ENCODE assay signal across 16 cellular contexts in the genomic region with DNA sequence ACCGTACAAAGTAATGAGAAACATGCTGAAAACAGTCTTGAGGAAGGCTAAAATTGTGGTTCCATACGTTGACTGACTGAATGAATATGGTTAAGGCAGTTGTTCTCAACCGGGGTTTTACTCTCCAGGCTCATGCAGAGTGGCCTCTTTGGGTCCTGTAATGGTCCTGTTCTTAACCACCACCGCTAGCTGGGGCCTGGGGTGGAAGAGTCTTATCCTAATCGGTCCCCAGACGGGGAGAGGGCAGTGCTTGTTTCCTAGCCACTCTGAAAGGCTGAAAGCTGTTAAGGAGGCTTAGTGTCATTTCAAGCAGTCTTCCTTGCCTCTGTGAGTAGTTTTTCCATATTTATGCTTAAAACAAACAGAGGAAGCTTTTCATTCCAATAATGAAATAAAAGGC. TPM values are rescaled to one million over a fixed set of nuclear protein-coding genes. Genes with fewer than 3 reads are reported as not detected.
DNase-seq lines count a peak whose midpoint lies in the region; ATAC-seq, FAIRE-seq and TF ChIP-seq lines count a peak whose summit lies in the region.
"Had no signal": no experiment of that assay in that cellular context is flagged by ENCODE, and none has a peak within 500 bp of the region (broad histone marks: within the 10 kb centered on the region; RNA-seq: fewer than 3 reads in every experiment).

No MANE protein-coding gene starts in this region.

- no peaks in the 10 kb centered on the region for H3K27me3 Mint-ChIP-seq in activated CD8-positive, alpha-beta T cell treated with anti-CD3 and anti-CD28 coated beads, Interleukin-2, amount 10 ng/mL, durations not matched to agents 7 days and 5 days (ENCODE audit: low read depth)
- H3K27me3 Mint-ChIP-seq in immature natural killer cell (ENCODE audit: low read depth in 3 of 3): peaks cover 0 to 2% (median 2%) of the 10 kb centered on the region in 3 donors

- no peak for TF ChIP-seq RAD21 in HepG2 (CRISPR knock-in tag; IDR thresholded peaks at IDR 0.05)

- H3K4me1 ChIP-seq in HepG2 (ENCODE audit: insufficient read depth, low read length) (peaks cover 12% of the 10 kb centered on the region), right lobe of liver (no peaks in the 10 kb centered on the region)

- in situ Hi-C loops in HepG2 (cut with HindIII; ENCODE audit: extremely low pct_ligation_motif_present, low pct_unique_long_range_greater_than_20kb): no loop called here

- H3K79me2 ChIP-seq in HepG2 (ENCODE audit: insufficient read depth, low read length): no peaks in the 10 kb centered on the region

- CTCF ChIA-PET in HepG2 (lab: Yijun Ruan, JAX; ENCODE audit: low intra/inter-chr PET ratio, low total read pairs): no interaction called here
- CTCF ChIA-PET in activated CD8-positive, alpha-beta T cell treated with anti-CD3 and anti-CD28 coated beads, Interleukin-2, amount 10 ng/mL, durations not matched to agents 7 days and 5 days (lab: Charles Lee): interaction anchor here (0.9 to 1.9 kb wide), 8 partner anchors 10 to 153 kb away, joined by 3 to 7 read pairs (median 4); a partner anchor contains a TSS

- no peak overlapping the region for H3K9ac ChIP-seq in HepG2 (ENCODE audit: insufficient read depth, low read depth, low read length)
- H3K9ac ChIP-seq: SK-N-SH had no signal

- no peak for FAIRE-seq in HepG2 (lab: Jason Lieb, UNC)
- FAIRE-seq: GM12891 had no signal

- H3K4me1 Mint-ChIP-seq in activated CD8-positive, alpha-beta T cell treated with anti-CD3 and anti-CD28 coated beads, Interleukin-2, amount 10 ng/mL, durations not matched to agents 7 days and 5 days (ENCODE audit: low read depth): peaks cover 34% of the 10 kb centered on the region
- peaks cover 55 to 65% of the 10 kb centered on the region in 2 donors for H3K4me1 Mint-ChIP-seq in immature natural killer cell

- DNase-seq in HepG2 (ENCODE audit: low spot score) (no peak), right lobe of liver (no peak), immature natural killer cell (peak in 1 of 3 donors; percentile 29), NCI-H187 treated with DMSO at 0.1 percent for 48 hours (lab: John Stamatoyannopoulos, UW) (no peak), posterior cingulate gyrus (no peak), NAMALWA (ENCODE audit: low spot score) (no peak)
- DNase-seq in activated CD8-positive, alpha-beta T cell treated with anti-CD3 and anti-CD28 coated beads, Interleukin-2, amount 10 ng/mL, durations not matched to agents 7 days and 5 days: no peak
- no peak for DNase-seq in effector CD8-positive, alpha-beta T cell (lab: John Stamatoyannopoulos, UW)
- DNase-seq: activated CD4-positive, CD25-positive, alpha-beta regulatory T cell; activated gamma-delta T cell; cerebellar nuclear complex; DMS79 treated with DMSO at 0.1 percent for 48 hours; hippocampal formation; NCI-H2029 treated with DMSO at 0.1 percent for 48 hours; SK-N-SH had no signal

- H3K36me3 ChIP-seq in HepG2 (replicated peaks in 1 of 2; ENCODE audit: control insufficient read depth in 1 of 2, insufficient read depth in 2 of 2, low read length in 2 of 2) (peaks cover 0 to 4% of the 10 kb centered on the region in 2 experiments; a peak in 1 of 5 replicates), right lobe of liver (peaks cover 0 to 9% (median 0%) of the 10 kb centered on the region in 4 donors)

- no peak for TF ChIP-seq POLR2A in HepG2 (IDR thresholded peaks at IDR 0.05; ENCODE audit: insufficient read depth in 1 of 2, low read depth in 2 of 2, low read length in 2 of 2)
- no peak for TF ChIP-seq POLR2A in right lobe of liver (IDR thresholded peaks at IDR 0.05)

- H3K9me3 ChIP-seq in HepG2 (ENCODE audit: low read length) (no peaks in the 10 kb centered on the region), right lobe of liver (no peaks in the 10 kb centered on the region)
- H3K9me3 ChIP-seq: SK-N-SH had no signal

- no peaks in the 10 kb centered on the region for H3K9me3 Mint-ChIP-seq in activated CD8-positive, alpha-beta T cell treated with anti-CD3 and anti-CD28 coated beads, Interleukin-2, amount 10 ng/mL, durations not matched to agents 7 days and 5 days (ENCODE audit: insufficient read depth)
- H3K9me3 Mint-ChIP-seq in immature natural killer cell: no peaks in the 10 kb centered on the region

- H3K27ac ChIP-seq in HepG2 (ENCODE audit: extremely low read length, insufficient read depth, low read length) (no peak overlapping the region), right lobe of liver (no peak overlapping the region)

- TF ChIP-seq CTCF in HepG2 (CRISPR knock-in tag; IDR thresholded peaks at IDR 0.05) (no peak), right lobe of liver (IDR thresholded peaks at IDR 0.05) (no peak)

- peak overlapping the region; percentile 32 for H3K4me3 Mint-ChIP-seq in activated CD8-positive, alpha-beta T cell treated with anti-CD3 and anti-CD28 coated beads, Interleukin-2, amount 10 ng/mL, durations not matched to agents 7 days and 5 days
- peak overlapping the region; percentile 76 to 89 (median 81) for H3K4me3 Mint-ChIP-seq in immature natural killer cell

- H4K20me1 ChIP-seq in HepG2 (ENCODE audit: insufficient read depth, low read length): no peaks in the 10 kb centered on the region

- peaks cover 23% of the 10 kb centered on the region for H3K36me3 Mint-ChIP-seq in activated CD8-positive, alpha-beta T cell treated with anti-CD3 and anti-CD28 coated beads, Interleukin-2, amount 10 ng/mL, durations not matched to agents 7 days and 5 days (ENCODE audit: low read depth)
- peaks cover 3 to 18% (median 8%) of the 10 kb centered on the region in 3 donors for H3K36me3 Mint-ChIP-seq in immature natural killer cell

- peak; percentile 42 for ATAC-seq in HepG2
- ATAC-seq in right lobe of liver: no peak
- peak; percentile 29 for ATAC-seq in activated CD8-positive, alpha-beta T cell treated with anti-CD3 and anti-CD28 coated beads, Interleukin-2, amount 10 ng/mL, durations not matched to agents 7 days and 5 days

- BruUV-seq in HepG2 (replicated peaks; lab: Mats Ljungman, UMichigan): no TSS peak

- peak overlapping the region; percentile 63 for H3K27ac Mint-ChIP-seq in activated CD8-positive, alpha-beta T cell treated with anti-CD3 and anti-CD28 coated beads, Interleukin-2, amount 10 ng/mL, durations not matched to agents 7 days and 5 days
- H3K27ac Mint-ChIP-seq in immature natural killer cell: peak overlapping the region; percentile 93 to 99 (median 94)

- POLR2A ChIA-PET in HepG2 (lab: Yijun Ruan, JAX): interaction anchor here (0.6 kb wide), 1 partner anchor 1110 kb away, joined by 3 read pairs; no protein-coding TSS in a partner anchor
- POLR2A ChIA-PET in activated CD8-positive, alpha-beta T cell treated with anti-CD3 and anti-CD28 coated beads, Interleukin-2, amount 10 ng/mL, durations not matched to agents 7 days and 5 days (lab: Charles Lee): interaction anchor here (0.7 to 1.3 kb wide), 3 partner anchors 32 to 128 kb away, joined by 3 to 8 read pairs (median 5); a partner anchor contains a TSS

- TF ChIP-seq EP300 in HepG2 (IDR thresholded peaks at IDR 0.05; ENCODE audit: low read depth in 2 of 2, low read length in 2 of 2): no peak
- TF ChIP-seq EP300 in HepG2 (CRISPR knock-in tag; IDR thresholded peaks at IDR 0.05; ENCODE audit: borderline replicate concordance): no peak

- WGBS in HepG2 (ENCODE audit: low lambda C conversion rate): 72% methylated on average over 5 of the region's 6 CpGs
- 42% methylated on average over 6 of the region's 6 CpGs for WGBS in right lobe of liver (ENCODE audit: insufficient coverage, low coverage, low lambda C conversion rate, missing lambda C conversion rate)

- H3K27me3 ChIP-seq in HepG2 (ENCODE audit: control insufficient read depth in 1 of 2, insufficient read depth in 2 of 2, low read length in 2 of 2) (no peaks in the 10 kb centered on the region), right lobe of liver (no peaks in the 10 kb centered on the region)

- intact Hi-C loops in HepG2 (cut with micrococcal nuclease; ENCODE audit: unreplicated experiment) (no loop called here), right lobe of liver (cut with DNase I) (no loop called here), posterior cingulate gyrus (cut with DNase I) (no loop called here)

- H2AFZ ChIP-seq in HepG2 (ENCODE audit: low read length): no peak overlapping the region

- H3K4me2 ChIP-seq in HepG2 (ENCODE audit: low read depth, low read length): peak overlapping the region; percentile 32; the same call in 1 of the 2 replicates
- H3K4me2 ChIP-seq: SK-N-SH had no signal

- H3K4me3 ChIP-seq in HepG2 (replicated peaks in 1 of 3; ENCODE audit: insufficient read depth in 1 of 3, low read depth in 2 of 3, low read length in 3 of 3): no peak overlapping the region
- no peak overlapping the region for H3K4me3 ChIP-seq in right lobe of liver

TF ChIP-seq in HepG2, 621 proteins besides CTCF, POLR2A, EP300 and RAD21 (continues in another document):
- no peak for TF ChIP-seq ZNF20 (CRISPR knock-in tag; IDR thresholded peaks at IDR 0.05)
- TF ChIP-seq ELF4 (CRISPR knock-in tag; IDR thresholded peaks at IDR 0.05; ENCODE audit: borderline replicate concordance): no peak

RNA-seq across cellular contexts. Expression of a gene that starts 32.0 kb away (rescaled TPM):
- total RNA-seq in HepG2 (2016; rRNA removed; fragmentation: Illumina TruSeq; extraction: Trizol): 106 and 122 TPM in 2 replicates
- 22.6 and 24.8 TPM in 2 replicates for total RNA-seq in HepG2 (2016; cell fraction: cytosol; rRNA removed; fragmentation: Illumina TruSeq; extraction: Trizol; ENCODE audit: low read depth)
- total RNA-seq in HepG2 (2016; cell fraction: insoluble cytoplasmic fraction; rRNA removed; fragmentation: Illumina TruSeq; extraction: Trizol): 109 and 124 TPM in 2 replicates
- total RNA-seq in HepG2 (2016; cell fraction: membrane; rRNA removed; fragmentation: Illumina TruSeq; extraction: Trizol): 57.8 and 63.8 TPM in 2 replicates
- 67.7 and 88.4 TPM in 2 replicates for total RNA-seq in HepG2 (2016; cell fraction: nucleus; rRNA removed; fragmentation: Illumina TruSeq; extraction: Trizol)
- 234 and 273 TPM in 2 replicates for polyA plus RNA-seq in HepG2 (2011; rRNA removed)
- 115 and 155 TPM in 2 replicates for polyA plus RNA-seq in HepG2 (2011; cell fraction: cytosol; rRNA removed)
- polyA plus RNA-seq in HepG2 (2011; cell fraction: nucleus; rRNA removed): 44.2 and 52.8 TPM in 2 replicates
- 41.0 and 52.5 TPM in 2 replicates for polyA plus RNA-seq in HepG2 (2012)
- polyA plus RNA-seq in HepG2 (2016; cell fraction: cytosol; fragmentation: Illumina TruSeq; extraction: Trizol; ENCODE audit: low read depth): 10.6 and 12.5 TPM in 2 replicates
- 86.8 and 91.6 TPM in 2 replicates for polyA plus RNA-seq in HepG2 (2016; cell fraction: insoluble cytoplasmic fraction; fragmentation: Illumina TruSeq; extraction: Trizol; ENCODE audit: low read depth)
- polyA plus RNA-seq in HepG2 (2016; cell fraction: membrane; fragmentation: Illumina TruSeq; extraction: Trizol; ENCODE audit: low read depth): 39.2 and 39.5 TPM in 2 replicates
- polyA plus RNA-seq in HepG2 (2016; cell fraction: nucleus; fragmentation: Illumina TruSeq; extraction: Trizol; ENCODE audit: insufficient read depth, low read depth): 107 and 110 TPM in 2 replicates
- 144 and 312 TPM in 2 replicates for polyA minus RNA-seq in HepG2 (2011; rRNA and poly(A)+ RNA removed; ENCODE audit: low replicate concordance)
- 62.6 and 74.9 TPM in 2 replicates for polyA minus RNA-seq in HepG2 (2011; cell fraction: cytosol; rRNA and poly(A)+ RNA removed)
- 42.1 and 48.0 TPM in 2 replicates for polyA minus RNA-seq in HepG2 (2011; cell fraction: nucleus; rRNA and poly(A)+ RNA removed)
- 10 to 100 TPM; 51.1 to 72.8 (median 63.4) TPM for total RNA-seq in right lobe of liver
- total RNA-seq in activated CD8-positive, alpha-beta T cell treated with anti-CD3 and anti-CD28 coated beads, Interleukin-2, amount 10 ng/mL, durations not matched to agents 7 days and 5 days: 100 to 1,000 TPM in 1 of 2 experiments, 10 to 100 TPM in 1; 99.8 to 104 TPM
- polyA plus RNA-seq in immature natural killer cell: 100 to 1,000 TPM; 421 to 768 (median 558) TPM

Comparison
In these comparisons a context has a peak if more than half of its experiments do, and no peak if none do; other contexts are left out.
1. ATAC-seq: peak in HepG2 (single experiment) and activated CD8-positive, alpha-beta T cell treated with anti-CD3 and anti-CD28 coated beads, Interleukin-2, amount 10 ng/mL, durations not matched to agents 7 days and 5 days (single experiment); none in right lobe of liver (0 of 4).